Comparison of ENCODE assay signal across 9 cellular contexts in the genomic region with DNA sequence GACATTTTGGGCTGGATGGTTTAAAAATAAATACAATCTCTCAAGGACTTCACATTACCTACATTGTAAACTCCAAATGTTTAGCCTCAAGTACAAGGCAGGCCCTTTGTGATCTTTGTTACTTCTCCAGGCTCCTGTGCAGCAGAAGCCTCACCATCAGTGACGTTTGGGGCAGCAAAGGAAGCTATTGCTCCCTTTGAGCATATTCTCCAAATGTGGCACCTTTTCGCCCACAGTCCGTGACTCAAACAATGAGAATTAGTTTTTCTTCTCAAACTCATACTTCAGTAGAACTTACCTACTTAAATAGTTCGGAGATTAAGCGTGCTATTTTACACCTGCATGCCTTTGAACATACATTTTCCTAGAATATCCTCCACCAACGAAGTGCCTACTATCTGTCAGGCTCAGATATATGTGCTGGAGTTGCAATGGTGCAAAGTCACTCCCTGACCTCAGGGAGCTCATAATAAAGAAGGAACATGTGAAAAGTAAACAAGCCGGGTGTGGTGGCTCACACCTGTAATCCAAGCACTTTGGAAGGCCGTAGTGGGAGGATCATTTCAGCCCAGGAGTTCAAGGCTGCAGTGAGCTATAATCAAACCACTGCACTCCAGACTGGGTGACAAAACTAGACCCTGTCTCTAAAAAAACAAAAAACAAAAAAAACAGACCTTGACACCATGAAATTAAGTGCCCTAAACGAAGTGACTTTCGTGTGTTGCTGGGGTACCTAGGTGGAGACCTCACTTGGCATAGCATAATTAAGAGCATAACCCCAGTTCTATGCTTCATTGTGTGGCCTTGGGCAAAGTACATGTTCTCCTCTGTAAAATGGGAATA. TPM values are rescaled to one million over a fixed set of nuclear protein-coding genes. Genes with fewer than 3 reads are reported as not detected.
DNase-seq lines count a peak whose midpoint lies in the region; ATAC-seq and TF ChIP-seq lines count a peak whose summit lies in the region.
"Had no signal": no experiment of that assay in that cellular context is flagged by ENCODE, and none has a peak within 500 bp of the region (broad histone marks: within the 10 kb centered on the region; RNA-seq: fewer than 3 reads in every experiment).

No MANE protein-coding gene starts in this region.

- H3K4me1 ChIP-seq in colonic mucosa: peaks cover 5% of the 10 kb centered on the region

- H3K9me3 ChIP-seq in colonic mucosa: no peaks in the 10 kb centered on the region

- no peak for DNase-seq in AG09309 (ENCODE audit: low read depth)
- DNase-seq in LNCaP clone FGC (ENCODE audit: low read depth): no peak
- peak; percentile 77 for DNase-seq in colonic mucosa
- no peak for DNase-seq in retina
- no peak for DNase-seq in MV-4-11 (lab: John Stamatoyannopoulos, UW)
- DNase-seq in stimulated activated CD4-positive, alpha-beta T cell treated with anti-CD3 and anti-CD28 coated beads, Interleukin-1b, Interleukin-23, amount 100 ng/mL, for 48 hours: no peak
- DNase-seq: islet precursor cell had no signal

- H3K27me3 Mint-ChIP-seq in nephron (ENCODE audit: low read depth): no peaks in the 10 kb centered on the region

- TF ChIP-seq CTCF in AG09309 (IDR thresholded peaks at IDR 0.05; ENCODE audit: control insufficient read depth, insufficient read depth, low read depth, low read length, missing control alignments): no peak
- TF ChIP-seq CTCF in LNCaP clone FGC (IDR thresholded peaks at IDR 0.05; ENCODE audit: control insufficient read depth, extremely low read depth, insufficient read depth): no peak
- TF ChIP-seq CTCF in colonic mucosa (IDR thresholded peaks at IDR 0.05): no peak
- TF ChIP-seq CTCF in nephron (IDR thresholded peaks at IDR 0.05; ENCODE audit: unreplicated experiment in 3 of 3): no peak

- ATAC-seq in GM18867 (IDR thresholded peaks at IDR 0.05; ENCODE audit: unreplicated experiment): no peak

- H3K27ac ChIP-seq in colonic mucosa: peak overlapping the region; percentile 86

- H3K36me3 ChIP-seq in colonic mucosa: peaks cover 8% of the 10 kb centered on the region

- H3K4me3 ChIP-seq in AG09309 (ENCODE audit: control insufficient read depth, low read depth, low read length): peak overlapping the region; percentile 97
- H3K4me3 ChIP-seq in LNCaP clone FGC (ENCODE audit: low read depth, low read length): peak overlapping the region; percentile 99
- H3K4me3 ChIP-seq in colonic mucosa: peak overlapping the region; percentile 83

- H3K4me1 Mint-ChIP-seq in nephron: peaks cover 45% of the 10 kb centered on the region

- H3K27me3 ChIP-seq in colonic mucosa: no peaks in the 10 kb centered on the region

- H3K4me3 Mint-ChIP-seq in nephron: peak overlapping the region; percentile 94 to 98 (median 95)

- peak overlapping the region; percentile 99 for H3K27ac Mint-ChIP-seq in nephron

- H3K9me3 Mint-ChIP-seq in nephron: no peaks in the 10 kb centered on the region

- H3K36me3 Mint-ChIP-seq in nephron (ENCODE audit: low read depth): peaks cover 18% of the 10 kb centered on the region

- intact Hi-C loops in colonic mucosa (cut with DNase I): no loop called here

- H3K9ac ChIP-seq in colonic mucosa (ENCODE audit: low read depth in 2 of 2, low read length in 2 of 2): peak overlapping the region; percentile 46 to 66

RNA-seq across cellular contexts. Expression of gene ABCF2, which starts 1.2 kb away (rescaled TPM):
- 10 to 100 TPM; 25.6 to 38.3 TPM for total RNA-seq in colonic mucosa

RNA-seq across cellular contexts. Expression of gene CHPF2, which starts 4.0 kb away (rescaled TPM):
- total RNA-seq in colonic mucosa: 10 to 100 TPM; 36.2 to 42.7 TPM

RNA-seq across cellular contexts. Expression of gene H2BK1, which starts 18.0 kb away (rescaled TPM):
- not detected for total RNA-seq in colonic mucosa

RNA-seq across cellular contexts. Expression of gene SMARCD3, which starts 20.2 kb away (rescaled TPM):
- total RNA-seq in colonic mucosa: 1 to 10 TPM; 4.3 to 6.7 TPM

RNA-seq across cellular contexts. Expression of gene ASB10, which starts 41.2 kb away (rescaled TPM):
- not detected for total RNA-seq in colonic mucosa
